In genomic region chr6:130138909-130139242, GRCh38 we compare ENCODE assay signal across 13 cellular contexts.
A peak's percentile ranks its signal among the peaks of the same experiment; 100 is the strongest.
DNase-seq lines count a peak whose midpoint lies in the region; ATAC-seq lines count a peak whose summit lies in the region.
"Had no signal": no experiment of that assay in that cellular context is flagged by ENCODE, and none has a peak within 500 bp of the region (broad histone marks: within the 10 kb centered on the region; RNA-seq: fewer than 3 reads in every experiment).

No MANE protein-coding gene starts in this region.

- peak overlapping the region; percentile 84 for H3K27ac Mint-ChIP-seq in activated CD4-positive, alpha-beta T cell treated with anti-CD3 and anti-CD28 coated beads, Interleukin-2, amount 10 ng/mL, durations not matched to agents 7 days and 5 days
- peak overlapping the region; percentile 76 to 97 for H3K27ac Mint-ChIP-seq in effector memory CD8-positive, alpha-beta T cell
- H3K27ac Mint-ChIP-seq: nephron had no signal

- H3K4me1 Mint-ChIP-seq in activated CD4-positive, alpha-beta T cell treated with anti-CD3 and anti-CD28 coated beads, Interleukin-2, amount 10 ng/mL, durations not matched to agents 7 days and 5 days = peaks cover 67% of the 10 kb centered on the region
- H3K4me1 Mint-ChIP-seq in effector memory CD8-positive, alpha-beta T cell (ENCODE audit: low read depth in 2 of 2) = peaks cover 43 to 65% of the 10 kb centered on the region in 2 donors

- no peak overlapping the region for H3K27ac ChIP-seq in caudate nucleus (ENCODE audit: low read depth, low read length)
- H3K27ac ChIP-seq: A549, upper lobe of left lung had no signal

- peaks cover 10% of the 10 kb centered on the region for H3K9me3 Mint-ChIP-seq in activated CD4-positive, alpha-beta T cell treated with anti-CD3 and anti-CD28 coated beads, Interleukin-2, amount 10 ng/mL, durations not matched to agents 7 days and 5 days
- H3K9me3 Mint-ChIP-seq in effector memory CD8-positive, alpha-beta T cell = no peaks in the 10 kb centered on the region
- H3K9me3 Mint-ChIP-seq: nephron had no signal

- POLR2A ChIA-PET in activated CD4-positive, alpha-beta T cell treated with anti-CD3 and anti-CD28 coated beads, Interleukin-2, amount 10 ng/mL, durations not matched to agents 7 days and 5 days (lab: Charles Lee) = no interaction called here

- peak; percentile 34 for ATAC-seq in GM21526 (IDR thresholded peaks at IDR 0.05; ENCODE audit: low FRiP score, unreplicated experiment)
- peak; percentile 40 for ATAC-seq in HG03378 (IDR thresholded peaks at IDR 0.05; ENCODE audit: unreplicated experiment)
- peak; percentile 38 for ATAC-seq in effector memory CD8-positive, alpha-beta T cell (replicated peaks)
- ATAC-seq: A549, SK-N-SH treated with all-trans-retinoic acid at 6 μM for 48 hours had no signal

- no peak for DNase-seq in activated CD4-positive, alpha-beta T cell treated with anti-CD3 and anti-CD28 coated beads, Interleukin-2, amount 10 ng/mL, durations not matched to agents 7 days and 5 days
- no peak for DNase-seq in activated CD4-positive, alpha-beta T cell treated with anti-CD3 and anti-CD28 coated beads for 1 hour
- DNase-seq in effector memory CD8-positive, alpha-beta T cell = no peak
- DNase-seq in caudate nucleus (lab: John Stamatoyannopoulos, UW) = no peak
- no peak for DNase-seq in NCI-H774 (lab: John Stamatoyannopoulos, UW)
- DNase-seq in mesenteric fat pad (ENCODE audit: low spot score) = no peak
- DNase-seq: small intestine, upper lobe of left lung had no signal

- H3K36me3 Mint-ChIP-seq in activated CD4-positive, alpha-beta T cell treated with anti-CD3 and anti-CD28 coated beads, Interleukin-2, amount 10 ng/mL, durations not matched to agents 7 days and 5 days (ENCODE audit: low read depth) = peaks cover 84% of the 10 kb centered on the region
- peaks cover 49% of the 10 kb centered on the region for H3K36me3 Mint-ChIP-seq in effector memory CD8-positive, alpha-beta T cell (ENCODE audit: insufficient read depth)

- CTCF ChIA-PET in activated CD4-positive, alpha-beta T cell treated with anti-CD3 and anti-CD28 coated beads, Interleukin-2, amount 10 ng/mL, durations not matched to agents 7 days and 5 days (lab: Charles Lee) = no interaction called here

- H3K27me3 Mint-ChIP-seq in activated CD4-positive, alpha-beta T cell treated with anti-CD3 and anti-CD28 coated beads, Interleukin-2, amount 10 ng/mL, durations not matched to agents 7 days and 5 days = no peaks in the 10 kb centered on the region
- no peaks in the 10 kb centered on the region for H3K27me3 Mint-ChIP-seq in effector memory CD8-positive, alpha-beta T cell

- H3K4me3 Mint-ChIP-seq in activated CD4-positive, alpha-beta T cell treated with anti-CD3 and anti-CD28 coated beads, Interleukin-2, amount 10 ng/mL, durations not matched to agents 7 days and 5 days = peak overlapping the region; percentile 57
- peak overlapping the region; percentile 72 to 83 for H3K4me3 Mint-ChIP-seq in effector memory CD8-positive, alpha-beta T cell
- H3K4me3 Mint-ChIP-seq: nephron had no signal
